8 cellular contexts compared by ENCODE assay signal in the genomic region with DNA sequence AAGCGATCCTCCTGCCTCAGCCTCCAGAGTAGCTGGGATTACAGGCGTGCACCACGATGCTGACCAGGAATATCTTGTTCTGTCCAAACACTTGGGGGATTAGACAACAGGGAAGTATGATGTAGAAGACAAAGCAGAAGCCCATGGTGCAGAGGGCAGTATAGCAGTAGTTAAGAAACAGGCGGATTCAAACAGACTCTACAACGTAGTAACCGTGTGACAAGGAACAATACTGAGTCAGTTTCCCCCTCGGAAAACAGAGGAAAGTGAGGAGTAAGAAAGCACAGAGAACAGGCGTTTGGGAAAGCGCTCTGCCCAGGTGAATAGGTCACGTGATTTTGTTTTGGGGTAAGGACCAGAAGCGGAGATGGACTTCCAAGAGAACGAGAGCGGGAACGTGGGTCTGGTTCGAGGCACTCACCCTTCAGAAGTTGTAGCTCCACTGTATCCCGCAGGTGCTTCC. TPM values are rescaled to one million over a fixed set of nuclear protein-coding genes. Genes with fewer than 3 reads are reported as not detected.
DNase-seq lines count a peak whose midpoint lies in the region; ATAC-seq and TF ChIP-seq lines count a peak whose summit lies in the region.

No MANE protein-coding gene starts in this region.

- intact Hi-C loops in OCI-LY7 (cut with micrococcal nuclease; ENCODE audit: unreplicated experiment) (loop anchor here (1.0 to 5.0 kb wide), 4 partner anchors 18 to 230 kb away; a partner anchor contains a TSS), esophagus squamous epithelium (cut with DNase I) (no loop called here)

- H3K79me2 ChIP-seq in OCI-LY7 (ENCODE audit: insufficient read depth, low read depth, low read length): peaks cover 39% of the 10 kb centered on the region

- POLR2A ChIA-PET in OCI-LY7 (lab: Charles Lee): interaction anchor here (0.6 to 1.0 kb wide), 2 partner anchors 15 to 223 kb away, joined by 3 read pairs; no protein-coding TSS in a partner anchor

- H3K4me1 ChIP-seq in BLaER1: peaks cover 23% of the 10 kb centered on the region
- peaks cover 22% of the 10 kb centered on the region for H3K4me1 ChIP-seq in OCI-LY7 (ENCODE audit: insufficient read depth, low read length, poor library complexity, severe bottlenecking)
- H3K4me1 ChIP-seq in esophagus squamous epithelium: peaks cover 18 to 56% (median 35%) of the 10 kb centered on the region in 3 donors
- peaks cover 7% of the 10 kb centered on the region for H3K4me1 ChIP-seq in rectal smooth muscle tissue (ENCODE audit: control insufficient read depth, insufficient read depth, low read length)

- CTCF ChIA-PET in OCI-LY7 (lab: Charles Lee; ENCODE audit: unreplicated experiment): no interaction called here

- TF ChIP-seq POLR2A in esophagus squamous epithelium (IDR thresholded peaks at IDR 0.05): no peak

- H4K20me1 ChIP-seq in BLaER1 (peaks cover 12% of the 10 kb centered on the region; the same call in 1 of the 2 replicates), OCI-LY7 (ENCODE audit: insufficient read depth, low read length) (peaks cover 4% of the 10 kb centered on the region; the same call in 1 of the 2 replicates)

- H3K27me3 ChIP-seq in BLaER1 (no peaks in the 10 kb centered on the region), esophagus squamous epithelium (no peaks in the 10 kb centered on the region), rectal smooth muscle tissue (ENCODE audit: control insufficient read depth, insufficient read depth, low read length) (no peaks in the 10 kb centered on the region)

- H3K4me2 ChIP-seq in BLaER1 (peak overlapping the region; percentile 90), OCI-LY7 (ENCODE audit: low read length) (peak overlapping the region; percentile 86)

- no peaks in the 10 kb centered on the region for H3K9me2 ChIP-seq in OCI-LY7 (ENCODE audit: insufficient read depth, low read length)

- DNase-seq in OCI-LY7 (ENCODE audit: low spot score) (no peak), esophagus squamous epithelium (lab: John Stamatoyannopoulos, UW) (no peak), mesenteric fat pad (ENCODE audit: low spot score) (no peak)

- TSS peak; percentile 92 for BruUV-seq in OCI-LY7 (replicated peaks; lab: Mats Ljungman, UMichigan)

- H3K4me3 ChIP-seq in BLaER1 (peak overlapping the region; percentile 86), OCI-LY7 (ENCODE audit: low read depth, low read length, poor library complexity, severe bottlenecking) (peak overlapping the region; percentile 81), esophagus squamous epithelium (peak overlapping the region; percentile 73 to 94 (median 89)), rectal smooth muscle tissue (ENCODE audit: low read length) (peak overlapping the region; percentile 98)

- H3K27ac ChIP-seq in BLaER1: peak overlapping the region; percentile 92
- H3K27ac ChIP-seq in OCI-LY7 (ENCODE audit: low read depth, low read length, poor library complexity, severe bottlenecking): peak overlapping the region; percentile 77
- peak overlapping the region; percentile 84 to 97 (median 96) for H3K27ac ChIP-seq in esophagus squamous epithelium
- H3K27ac ChIP-seq in rectal smooth muscle tissue (ENCODE audit: low read depth, low read length): peak overlapping the region; percentile 34

- no peaks in the 10 kb centered on the region for H3K9me3 ChIP-seq in BLaER1
- no peaks in the 10 kb centered on the region for H3K9me3 ChIP-seq in OCI-LY7 (ENCODE audit: low read length)
- H3K9me3 ChIP-seq in esophagus squamous epithelium: no peaks in the 10 kb centered on the region

- peak; percentile 15 for ATAC-seq in GM21515 (IDR thresholded peaks at IDR 0.05; ENCODE audit: unreplicated experiment)
- ATAC-seq in HG02973 (IDR thresholded peaks at IDR 0.05; ENCODE audit: unreplicated experiment): no peak
- ATAC-seq in GM18867 (IDR thresholded peaks at IDR 0.05; ENCODE audit: unreplicated experiment): no peak

- WGBS in esophagus squamous epithelium, 2 donors: 1 to 4% methylated on average over 14 of the region's 16 CpGs

- H2AFZ ChIP-seq in OCI-LY7 (ENCODE audit: low read length): peak overlapping the region; percentile 88

- H3K36me3 ChIP-seq in BLaER1 (peaks cover 70% of the 10 kb centered on the region), OCI-LY7 (ENCODE audit: insufficient read depth, low read length) (peaks cover 46% of the 10 kb centered on the region), esophagus squamous epithelium (peaks cover 2 to 60% (median 5%) of the 10 kb centered on the region in 3 donors), rectal smooth muscle tissue (ENCODE audit: control insufficient read depth, insufficient read depth, low read length) (peaks cover 23% of the 10 kb centered on the region)

- TF ChIP-seq CTCF in OCI-LY7 (conservative IDR thresholded peaks at IDR 0.05; ENCODE audit: low read length) (no peak), esophagus squamous epithelium (IDR thresholded peaks at IDR 0.05) (no peak)

- H3K9ac ChIP-seq in BLaER1 (peak overlapping the region; percentile 87), rectal smooth muscle tissue (ENCODE audit: low read length) (peak overlapping the region; percentile 90)

RNA-seq across cellular contexts. Expression of a gene that starts 0.3 kb away (rescaled TPM):
- total RNA-seq in OCI-LY7 (2014; rRNA removed; shearing (Covaris generic)): 29.7 and 31.3 TPM in 2 replicates
- total RNA-seq in OCI-LY7 (2022) (22.9 and 30.3 TPM in 2 replicates), esophagus squamous epithelium (10 to 100 TPM; 13.2 to 15.6 (median 15.3) TPM), mesenteric fat pad (25.0 TPM)

RNA-seq across cellular contexts. Expression of a gene that starts 0.7 kb away (rescaled TPM):
- 42.4 and 53.4 TPM in 2 replicates for total RNA-seq in OCI-LY7 (2014; rRNA removed; shearing (Covaris generic))
- total RNA-seq in OCI-LY7 (2022) (49.4 and 55.8 TPM in 2 replicates), esophagus squamous epithelium (10 to 100 TPM; 55.5 to 89.2 (median 77.9) TPM), mesenteric fat pad (25.7 TPM)

RNA-seq across cellular contexts. Expression of a gene that starts 18.4 kb away (rescaled TPM):
- total RNA-seq in OCI-LY7 (2014; rRNA removed; shearing (Covaris generic)): 12.3 and 14.2 TPM in 2 replicates
- total RNA-seq in OCI-LY7 (2022): 13.0 and 16.0 TPM in 2 replicates
- 100 to 1,000 TPM in 1 of 4 donors, 10 to 100 TPM in 3; 36.6 to 110 (median 72.2) TPM for total RNA-seq in esophagus squamous epithelium
- 27.9 TPM for total RNA-seq in mesenteric fat pad

RNA-seq across cellular contexts. Expression of a gene that starts 45.8 kb away (rescaled TPM):
- total RNA-seq in OCI-LY7 (2014; rRNA removed; shearing (Covaris generic)): 22.7 and 26.2 TPM in 2 replicates
- total RNA-seq in OCI-LY7 (2022): 16.8 and 18.2 TPM in 2 replicates
- 10 to 100 TPM; 15.2 to 28.2 (median 17.5) TPM for total RNA-seq in esophagus squamous epithelium
- total RNA-seq in mesenteric fat pad: 16.0 TPM

RNA-seq across cellular contexts. Expression of a gene that starts 46.1 kb away (rescaled TPM):
- 28.2 and 44.0 TPM in 2 replicates for total RNA-seq in OCI-LY7 (2014; rRNA removed; shearing (Covaris generic))
- 58.2 and 70.6 TPM in 2 replicates for total RNA-seq in OCI-LY7 (2022)
- total RNA-seq in esophagus squamous epithelium: 10 to 100 TPM; 76.1 to 92.0 (median 89.2) TPM
- total RNA-seq in mesenteric fat pad: 130 TPM

Comparison
In these comparisons a context has a peak if more than half of its experiments do, and no peak if none do; other contexts are left out.
1. H3K27ac ChIP-seq: peak in every context shown above with its lines; median percentile 96 in esophagus squamous epithelium; 92 in BLaER1; 77 in OCI-LY7; 34 in rectal smooth muscle tissue.